In the genomic region with DNA sequence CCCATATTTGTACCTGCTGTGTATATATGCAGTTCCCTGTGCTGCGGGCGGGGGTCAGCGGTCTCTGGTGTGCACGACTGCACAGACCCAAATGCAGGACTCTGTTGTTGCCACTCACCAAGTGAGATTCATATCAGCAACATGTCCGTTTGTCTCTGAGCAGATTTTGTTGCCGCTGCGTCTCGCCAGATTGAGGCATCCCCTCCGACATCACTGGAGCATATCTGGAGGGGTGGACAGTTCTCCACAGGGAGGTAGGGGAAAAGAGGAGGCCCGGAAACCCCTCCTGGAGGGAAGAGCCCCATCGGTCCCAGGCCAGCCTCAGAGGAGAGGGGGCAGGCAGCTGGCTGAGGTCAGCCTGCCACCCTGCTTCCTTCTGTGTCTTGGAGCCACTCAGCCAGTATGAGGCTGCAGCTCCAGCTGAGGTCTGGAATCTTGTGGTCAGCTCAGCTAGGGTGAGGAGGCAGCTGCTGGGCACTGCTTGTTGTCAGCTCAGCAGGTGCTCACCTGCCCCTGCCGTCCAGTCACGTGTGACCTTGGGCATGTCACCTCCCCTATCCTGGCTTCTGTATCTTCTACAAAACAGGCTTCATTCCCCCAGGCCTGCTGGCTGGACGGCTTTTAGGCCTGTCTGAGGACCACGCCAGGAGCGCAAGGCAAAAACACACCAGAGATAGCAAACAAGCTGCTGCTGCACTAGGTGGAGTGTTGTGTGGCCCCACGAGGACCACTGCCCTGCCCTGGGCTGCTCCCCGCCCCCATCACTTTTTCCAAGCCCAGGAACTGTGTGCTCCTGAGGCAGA, we compare ENCODE assay signal across 24 cellular contexts. TPM values are rescaled to one million over a fixed set of nuclear protein-coding genes. Genes with fewer than 3 reads are reported as not detected.
DNase-seq lines count a peak whose midpoint lies in the region; ATAC-seq and TF ChIP-seq lines count a peak whose summit lies in the region.
"Had no signal": no experiment of that assay in that cellular context is flagged by ENCODE, and none has a peak within 500 bp of the region (broad histone marks: within the 10 kb centered on the region; RNA-seq: fewer than 3 reads in every experiment).

No MANE protein-coding gene starts in this region.

- H4K20me1 ChIP-seq in GM23248 (ENCODE audit: insufficient read depth) = no peaks in the 10 kb centered on the region

- H3K27ac ChIP-seq in SJCRH30 (no peak overlapping the region), parathyroid adenoma (no peak overlapping the region), GM23248 (no peak overlapping the region), esophagus squamous epithelium (no peak overlapping the region)
- H3K27ac ChIP-seq: ascending aorta had no signal

- no peak for TF ChIP-seq POLR2A in esophagus squamous epithelium (IDR thresholded peaks at IDR 0.05)

- in situ Hi-C loops in GM23248 (cut with MboI) = no loop called here

- H3K9me3 ChIP-seq in SJCRH30 (replicated peaks) (no peaks in the 10 kb centered on the region), parathyroid adenoma (ENCODE audit: control insufficient read depth, low read length) (no peaks in the 10 kb centered on the region), GM23248 (ENCODE audit: low read depth) (no peaks in the 10 kb centered on the region), MG63 (no peaks in the 10 kb centered on the region), esophagus squamous epithelium (no peaks in the 10 kb centered on the region)
- H3K9me3 ChIP-seq: ascending aorta had no signal

- H3K4me1 ChIP-seq in SJCRH30 (no peaks in the 10 kb centered on the region), parathyroid adenoma (peaks cover 5% of the 10 kb centered on the region), GM23248 (ENCODE audit: insufficient read depth) (peaks cover 12% of the 10 kb centered on the region; the same call in 1 of the 2 replicates), esophagus squamous epithelium (peaks cover 0 to 12% (median 0%) of the 10 kb centered on the region in 3 donors)
- H3K4me1 ChIP-seq: ascending aorta had no signal

- H3K79me2 ChIP-seq in parathyroid adenoma (no peaks in the 10 kb centered on the region), GM23248 (ENCODE audit: insufficient read depth) (no peaks in the 10 kb centered on the region)

- H3K9me2 ChIP-seq in GM23248 (ENCODE audit: insufficient read depth) = no peaks in the 10 kb centered on the region

- H3F3A ChIP-seq in GM23248 (ENCODE audit: insufficient read depth) = peaks cover 6% of the 10 kb centered on the region

- 68 to 71% methylated on average over 18 of the region's 18 CpGs for WGBS in GM23248 (ENCODE audit: low coverage in 1 of 2, low lambda C conversion rate in 2 of 2, missing lambda C conversion rate in 2 of 2), 2 experiments
- 76 to 78% methylated on average over 9 to 12 of the region's 18 CpGs for WGBS in esophagus squamous epithelium, 2 donors

- peak; percentile 5 for ATAC-seq in left colon
- ATAC-seq: activated naive CD4-positive, alpha-beta T cell treated with anti-CD3 and anti-CD28 coated beads, Interleukin-2, amount 50 U/mL, for 72 hours; CD8-positive, alpha-beta T cell; effector memory CD8-positive, alpha-beta T cell had no signal

- TF ChIP-seq CTCF in parathyroid adenoma (IDR thresholded peaks at IDR 0.05) = no peak
- TF ChIP-seq CTCF in esophagus squamous epithelium (IDR thresholded peaks at IDR 0.05) = no peak

- H3K36me3 ChIP-seq in SJCRH30 (no peaks in the 10 kb centered on the region), parathyroid adenoma (ENCODE audit: control insufficient read depth, insufficient read depth, low read length) (no peaks in the 10 kb centered on the region), GM23248 (ENCODE audit: low read depth) (no peaks in the 10 kb centered on the region), MG63 (no peaks in the 10 kb centered on the region), esophagus squamous epithelium (no peaks in the 10 kb centered on the region)
- H3K36me3 ChIP-seq: ascending aorta had no signal

- H3K4me3 ChIP-seq in SJCRH30 (no peak overlapping the region), parathyroid adenoma (ENCODE audit: low read depth, low read length) (no peak overlapping the region), GM23248 (no peak overlapping the region), MG63 (no peak overlapping the region), esophagus squamous epithelium (no peak overlapping the region)
- H3K4me3 ChIP-seq: ascending aorta had no signal

- intact Hi-C loops in left colon (cut with DNase I, micrococcal nuclease) (no loop called here), esophagus squamous epithelium (cut with DNase I) (no loop called here)

- H3K27me3 ChIP-seq in SJCRH30 (peaks cover 43% of the 10 kb centered on the region), parathyroid adenoma (ENCODE audit: control insufficient read depth, insufficient read depth, low read length) (no peaks in the 10 kb centered on the region), GM23248 (replicated peaks; ENCODE audit: insufficient read depth) (peaks cover 8% of the 10 kb centered on the region), MG63 (no peaks in the 10 kb centered on the region), esophagus squamous epithelium (peaks cover 0 to 60% (median 0%) of the 10 kb centered on the region in 4 donors)
- H3K27me3 ChIP-seq: ascending aorta had no signal

- H2AFZ ChIP-seq in parathyroid adenoma (peak overlapping the region; percentile 42), GM23248 (no peak overlapping the region)

- DNase-seq in COLO668 (lab: John Stamatoyannopoulos, UW; ENCODE audit: unreplicated experiment) (peak; percentile 31), SJCRH30 (peak; percentile 30 to 39), left colon (peak in 1 of 2 donors; percentile 58), GM23248 (no peak), MG63 (no peak), esophagus squamous epithelium (lab: John Stamatoyannopoulos, UW) (no peak)
- DNase-seq in activated CD4-positive, alpha-beta T cell treated with anti-CD3 and anti-CD28 coated beads, Interleukin-2, amount 50 U/mL, for 4 hours = no peak
- DNase-seq: CD8-positive, alpha-beta T cell; DND-41; effector memory CD8-positive, alpha-beta T cell; glutamatergic neuron; H7; NCI-H1105 treated with DMSO at 0.1 percent for 48 hours; NCI-H2171; Right ventricle myocardium superior; stimulated activated CD4-positive, alpha-beta T cell treated with anti-CD3 and anti-CD28 coated beads, Interleukin-1b, Interleukin-23, amount 100 ng/mL, for 48 hours; stimulated activated naive CD4-positive, alpha-beta T cell had no signal

- H3K9ac ChIP-seq in parathyroid adenoma (no peak overlapping the region), GM23248 (no peak overlapping the region)

- no peak overlapping the region for H3K4me2 ChIP-seq in parathyroid adenoma (ENCODE audit: low read length)
- no peak overlapping the region for H3K4me2 ChIP-seq in GM23248 (ENCODE audit: unreplicated experiment)

RNA-seq across cellular contexts. Expression of a gene that starts 47.1 kb away (rescaled TPM):
- not detected in 2 replicates for total RNA-seq in SJCRH30 (2014; rRNA removed; shearing (Covaris generic))
- total RNA-seq in left colon = 100 to 1,000 TPM; 301 to 321 TPM
- not detected in 2 replicates for total RNA-seq in GM23248 (2014; rRNA removed; shearing (Covaris generic))
- polyA plus RNA-seq in GM23248 (2016; fragmentation: Nextera tagmentation; extraction: Ambion mirVana) = not detected in 2 replicates
- not detected in 2 replicates for total RNA-seq in MG63 (2014; rRNA removed; shearing (Covaris generic); ENCODE audit: low replicate concordance)
- not detected for total RNA-seq in esophagus squamous epithelium
- total RNA-seq: activated naive CD4-positive, alpha-beta T cell treated with anti-CD3 and anti-CD28 coated beads, Interleukin-2, amount 50 U/mL, for 72 hours; ascending aorta; CD8-positive, alpha-beta T cell; chondrocyte; fibroblast of lung; lower leg skin; osteocyte; Right ventricle myocardium superior had no signal
- polyA plus RNA-seq: fibroblast of lung had no signal

Comparison
In these comparisons a context has a peak if more than half of its experiments do, and no peak if none do; other contexts are left out.
1. DNase-seq: peak in COLO668 (single experiment) and SJCRH30 (2 of 2); none in GM23248 (single experiment), MG63 (single experiment), activated CD4-positive, alpha-beta T cell treated with anti-CD3 and anti-CD28 coated beads, Interleukin-2, amount 50 U/mL, for 4 hours (0 of 2) and esophagus squamous epithelium (single experiment).
2. RNA of a gene that starts 47.1 kb away (total RNA-seq): 301 to 321 TPM in left colon; not detected in SJCRH30, not detected in GM23248, not detected in MG63 and not detected in esophagus squamous epithelium; every median in the first group is over 100 times any median in the second.